22 cellular contexts compared by ENCODE assay signal in the genomic region with DNA sequence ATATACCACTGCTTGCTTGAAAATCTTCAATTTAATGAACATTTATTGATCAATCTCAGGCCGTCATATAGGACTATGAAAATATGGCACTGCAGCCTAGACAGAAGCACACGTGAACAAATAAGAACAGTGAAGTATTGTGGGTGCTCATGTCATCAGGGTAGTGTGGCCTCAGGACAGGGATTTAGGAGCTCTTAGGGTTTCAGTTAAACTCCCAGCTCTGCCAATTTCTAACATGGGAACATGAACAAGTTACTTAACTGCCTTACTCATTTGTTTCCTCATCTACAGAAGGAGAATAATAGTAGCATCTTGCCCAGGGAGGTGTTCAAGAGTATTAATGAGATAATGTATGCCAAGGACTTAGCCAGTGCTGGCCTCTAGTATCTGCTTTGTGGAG.
DNase-seq lines count a peak whose midpoint lies in the region; ATAC-seq and TF ChIP-seq lines count a peak whose summit lies in the region.
"Had no signal": no experiment of that assay in that cellular context is flagged by ENCODE, and none has a peak within 500 bp of the region (broad histone marks: within the 10 kb centered on the region; RNA-seq: fewer than 3 reads in every experiment).

No MANE protein-coding gene starts in this region.

- H3K4me1 ChIP-seq in gastroesophageal sphincter (peaks cover 0 to 31% (median 14%) of the 10 kb centered on the region in 3 donors), prostate gland (replicated peaks) (no peaks in the 10 kb centered on the region)
- H3K4me1 ChIP-seq: foreskin keratinocyte had no signal

- in situ Hi-C loops in SK-MEL-5 (cut with HindIII; ENCODE audit: low pct_unique_long_range_greater_than_20kb, low sequenced_read_pairs): no loop called here

- 78 to 85% methylated on average over 2 of the region's 2 CpGs for WGBS in gastroesophageal sphincter (ENCODE audit: low coverage in 1 of 2), 2 donors
- 68% methylated on average over 2 of the region's 2 CpGs for WGBS in prostate gland

- H3K36me3 ChIP-seq in gastroesophageal sphincter (no peaks in the 10 kb centered on the region), prostate gland (no peaks in the 10 kb centered on the region)
- H3K36me3 ChIP-seq: BLaER1 treated with 17β-estradiol and CSF1 and Interleukin-3, amounts not matched to agents 10 nM and 100 nM; sigmoid colon had no signal

- ATAC-seq in gastroesophageal sphincter (peak; percentile 14), HG03457 (IDR thresholded peaks at IDR 0.05; ENCODE audit: unreplicated experiment) (no peak)
- ATAC-seq: foreskin keratinocyte, PC-3 had no signal

- DNase-seq in SK-MEL-5 (ENCODE audit: low read depth, low spot score): peak; percentile 24
- no peak for DNase-seq in prostate gland (ENCODE audit: low spot score)
- DNase-seq in NCI-H2107 treated with DMSO at 0.1 percent for 48 hours (lab: John Stamatoyannopoulos, UW; ENCODE audit: unreplicated experiment): no peak
- no peak for DNase-seq in iPS-NIHi7 (ENCODE audit: extremely low spot score)
- no peak for DNase-seq in NCI-H748 treated with DMSO at 0.1 percent for 48 hours (lab: John Stamatoyannopoulos, UW)
- DNase-seq: activated CD4-positive, alpha-beta T cell treated with anti-CD3 and anti-CD28 coated beads for 4 hours; activated naive CD4-positive, alpha-beta T cell treated with Interleukin-2 at 50 U/mL for 16 hours; activated T-cell treated with anti-CD3 and anti-CD28 coated beads, Interleukin-2, amount 50 U/mL, for 48 hours; anterior cingulate cortex; foreskin keratinocyte; GOT3; kidney; NCI-H1048; NCI-H1930; NCI-H226; PC-3; SHP77 treated with DMSO at 0.1 percent for 48 hours; sigmoid colon had no signal

- intact Hi-C loops in prostate gland (cut with DNase I): loop anchor here (2.0 kb wide), 1 partner anchor 65 kb away; no protein-coding TSS in a partner anchor

- peak overlapping the region; percentile 21 for H3K27ac ChIP-seq in cingulate gyrus (ENCODE audit: low read depth, low read length)
- H3K27ac ChIP-seq in gastroesophageal sphincter: peak overlapping the region in 3 of 4 donors; percentile 41 to 67 (median 56)
- H3K27ac ChIP-seq in prostate gland: peak overlapping the region; percentile 62 to 73
- H3K27ac ChIP-seq: BLaER1 treated with 17β-estradiol and CSF1 and Interleukin-3, amounts not matched to agents 10 nM and 100 nM; foreskin keratinocyte had no signal

- TF ChIP-seq POLR2A in gastroesophageal sphincter (IDR thresholded peaks at IDR 0.05): no peak
- no peak for TF ChIP-seq POLR2A in prostate gland (IDR thresholded peaks at IDR 0.05)

- no peak for TF ChIP-seq EP300 in gastroesophageal sphincter (IDR thresholded peaks at IDR 0.05)

- H3K9me3 ChIP-seq in gastroesophageal sphincter: no peaks in the 10 kb centered on the region
- H3K9me3 ChIP-seq in prostate gland: no peaks in the 10 kb centered on the region
- H3K9me3 ChIP-seq: BLaER1 treated with 17β-estradiol and CSF1 and Interleukin-3, amounts not matched to agents 10 nM and 100 nM; sigmoid colon had no signal

- TF ChIP-seq CTCF in gastroesophageal sphincter (IDR thresholded peaks at IDR 0.05) (no peak), prostate gland (IDR thresholded peaks at IDR 0.05) (no peak)

- H3K4me3 ChIP-seq in gastroesophageal sphincter: no peak overlapping the region
- H3K4me3 ChIP-seq in prostate gland: no peak overlapping the region
- H3K4me3 ChIP-seq: BLaER1 treated with 17β-estradiol and CSF1 and Interleukin-3, amounts not matched to agents 10 nM and 100 nM; sigmoid colon had no signal

- H3K27me3 ChIP-seq in gastroesophageal sphincter: no peaks in the 10 kb centered on the region
- no peaks in the 10 kb centered on the region for H3K27me3 ChIP-seq in prostate gland (replicated peaks; ENCODE audit: insufficient read depth)
- H3K27me3 ChIP-seq: BLaER1 treated with 17β-estradiol and CSF1 and Interleukin-3, amounts not matched to agents 10 nM and 100 nM; foreskin keratinocyte; sigmoid colon had no signal
